15 cellular contexts compared by ENCODE assay signal in genomic region chr2:179574061-179574519, GRCh38.
"Had no signal": no experiment of that assay in that cellular context is flagged by ENCODE, and none has a peak within 500 bp of the region (broad histone marks: within the 10 kb centered on the region; RNA-seq: fewer than 3 reads in every experiment).

No MANE protein-coding gene starts in this region.

- H3K27ac ChIP-seq: heart left ventricle, left ventricle myocardium inferior, ovary had no signal

- ATAC-seq: activated CD4-positive, CD25-positive, alpha-beta regulatory T cell treated with anti-CD3 and anti-CD28 coated beads, Interleukin-2, amount 50 U/mL, for 24 hours; heart left ventricle; stimulated activated naive CD8-positive, alpha-beta T cell treated with anti-CD3 and anti-CD28 coated beads, Interleukin-15, amount 100 ng/mL, for 72 hours had no signal

- H3K4me3 ChIP-seq: heart left ventricle, left ventricle myocardium inferior, ovary had no signal

- H3K27me3 ChIP-seq: heart left ventricle, ovary had no signal

- H3K9me3 ChIP-seq: heart left ventricle, left ventricle myocardium inferior, ovary had no signal

- H3K36me3 ChIP-seq: heart left ventricle, left ventricle myocardium inferior, ovary had no signal

- DNase-seq: activated CD4-positive, alpha-beta T cell treated with anti-CD3 and anti-CD28 coated beads, Interleukin-2, amount 50 U/mL, for 4 hours; activated T-cell treated with anti-CD3 and anti-CD28 coated beads, Interleukin-2, amount 50 U/mL, for 1 hour; amygdala; cerebellar nuclear complex; dermis blood vessel endothelial cell; endodermal cell; heart left ventricle; islet precursor cell; left ventricle myocardium inferior; mesendoderm; ovary; retina; stimulated activated CD4-positive, alpha-beta T cell treated with anti-CD3 and anti-CD28 coated beads, Interleukin-4, amount 100 ng/mL, for 4 hours; stimulated activated naive CD8-positive, alpha-beta T cell treated with anti-CD3 and anti-CD28 coated beads, Interleukin-15, amount 100 ng/mL, for 72 hours had no signal
